8 cellular contexts compared by ENCODE assay signal in the genomic region with DNA sequence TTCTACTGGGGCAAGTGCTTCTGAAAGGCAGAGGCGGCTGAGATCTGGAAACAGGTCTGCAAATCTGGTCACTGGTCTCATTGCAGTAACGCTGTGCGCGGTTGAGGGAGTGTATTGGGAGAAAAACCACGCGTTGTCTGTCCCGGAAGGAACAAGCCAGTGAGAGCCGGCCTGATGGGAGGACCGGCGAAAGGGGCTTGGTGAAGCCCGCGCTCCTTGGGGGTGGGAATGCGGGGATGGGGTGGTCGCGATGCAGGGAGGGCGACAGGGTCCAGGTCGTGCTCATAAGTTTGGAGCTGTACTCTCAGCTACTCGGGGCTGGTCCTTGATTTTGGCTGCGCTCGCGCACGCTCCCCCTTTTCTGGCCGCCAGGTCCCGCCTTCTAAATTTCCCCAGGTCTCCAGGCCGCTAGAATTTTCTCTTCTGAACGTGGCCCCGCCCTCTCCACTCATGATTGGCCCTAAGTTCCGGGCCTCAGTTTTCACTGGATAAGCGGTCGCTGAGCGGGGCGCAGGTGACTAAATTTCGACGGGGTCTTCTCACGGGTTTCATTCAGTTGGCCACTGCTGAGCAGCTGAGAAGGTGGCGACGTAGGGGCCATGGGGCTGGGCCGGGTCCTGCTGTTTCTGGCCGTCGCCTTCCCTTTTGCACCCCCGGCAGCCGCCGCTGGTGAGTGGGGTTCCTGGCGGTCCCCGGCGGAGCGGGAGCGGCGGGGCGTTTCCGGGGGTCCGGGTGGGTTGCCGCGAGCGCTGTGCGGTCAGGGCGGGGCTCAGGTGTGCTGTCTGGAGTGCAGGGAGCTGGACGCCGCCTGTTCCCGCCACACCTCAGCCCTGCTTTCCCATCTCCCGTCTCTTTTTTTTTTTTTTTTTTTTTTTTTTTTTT. TPM values are rescaled to one million over a fixed set of nuclear protein-coding genes. Genes with fewer than 3 reads are reported as not detected.
DNase-seq lines count a peak whose midpoint lies in the region; ATAC-seq, FAIRE-seq and TF ChIP-seq lines count a peak whose summit lies in the region.

A gene (plus strand): TSS at position 551 of the 882 bp plus-strand sequence. CDS start 49 bp downstream, at position 600.

- H3K27ac Mint-ChIP-seq in CD8-positive, alpha-beta memory T cell = peak within 1 kb of the TSS; percentile 76 to 95 (median 94)
- peak within 1 kb of the TSS; percentile 4 for H3K27ac Mint-ChIP-seq in astrocyte (ENCODE audit: unreplicated experiment)

- peak within 1 kb of the TSS; percentile 95 for H3K4me2 ChIP-seq in astrocyte (ENCODE audit: low read length)
- peak within 1 kb of the TSS; percentile 98 for H3K4me2 ChIP-seq in hepatocyte

- H3K79me2 ChIP-seq in astrocyte (ENCODE audit: insufficient read depth, low read length) = peaks cover 31% of the 10 kb centered on the region
- H3K79me2 ChIP-seq in hepatocyte = no peaks in the 10 kb centered on the region

- CTCF ChIA-PET in CD8-positive, alpha-beta memory T cell (lab: Charles Lee) = interaction anchor here (1.0 to 2.5 kb wide), 4 partner anchors 44 to 101 kb away, joined by 3 to 10 read pairs (median 6); a partner anchor contains a TSS

- H3K36me3 Mint-ChIP-seq in CD8-positive, alpha-beta memory T cell = peaks cover 0 to 10% (median 0%) of the 10 kb centered on the region in 3 donors
- peaks cover 4% of the 10 kb centered on the region for H3K36me3 Mint-ChIP-seq in astrocyte (ENCODE audit: low read depth, unreplicated experiment)

- peaks cover 20% of the 10 kb centered on the region for H4K20me1 ChIP-seq in astrocyte (ENCODE audit: insufficient read depth, low read length)
- no peaks in the 10 kb centered on the region for H4K20me1 ChIP-seq in hepatocyte (ENCODE audit: insufficient read depth, poor library complexity, severe bottlenecking)

- no peaks in the 10 kb centered on the region for H3K9me3 ChIP-seq in CD8-positive, alpha-beta memory T cell (ENCODE audit: low read length)
- H3K9me3 ChIP-seq in KOPT-K1 (ENCODE audit: insufficient read depth, low read length, poor library complexity, severe bottlenecking) (no peaks in the 10 kb centered on the region), astrocyte (ENCODE audit: insufficient read depth, low read depth, low read length) (no peaks in the 10 kb centered on the region), hepatocyte (ENCODE audit: low read depth) (no peaks in the 10 kb centered on the region)

- peak within 1 kb of the TSS; percentile 70 for H3K27ac ChIP-seq in CD8-positive, alpha-beta memory T cell (ENCODE audit: low read depth, low read length)
- H3K27ac ChIP-seq in KOPT-K1 (ENCODE audit: low read depth, low read length, poor library complexity, severe bottlenecking) = peak within 1 kb of the TSS; percentile 47
- no peak within 1 kb of the TSS for H3K27ac ChIP-seq in astrocyte (ENCODE audit: low read depth, low read length)
- H3K27ac ChIP-seq in hepatocyte = no peak within 1 kb of the TSS

- H3K27me3 Mint-ChIP-seq in CD8-positive, alpha-beta memory T cell = no peaks in the 10 kb centered on the region
- H3K27me3 Mint-ChIP-seq in astrocyte (ENCODE audit: low read depth, unreplicated experiment) = peaks cover 19% of the 10 kb centered on the region

- H3K4me1 Mint-ChIP-seq in CD8-positive, alpha-beta memory T cell = peaks cover 68 to 83% (median 80%) of the 10 kb centered on the region in 3 donors
- peaks cover 10% of the 10 kb centered on the region for H3K4me1 Mint-ChIP-seq in astrocyte (ENCODE audit: low read depth, unreplicated experiment)

- H3K4me3 ChIP-seq in CD8-positive, alpha-beta memory T cell (ENCODE audit: low read length) = peak within 1 kb of the TSS; percentile 84
- H3K4me3 ChIP-seq in astrocyte (ENCODE audit: insufficient read depth, low read depth, low read length) = peak within 1 kb of the TSS; percentile 68
- peak within 1 kb of the TSS; percentile 32 for H3K4me3 ChIP-seq in hepatocyte

- TF ChIP-seq CTCF in astrocyte (IDR thresholded peaks at IDR 0.05; ENCODE audit: insufficient read depth, low read depth, low read length) (no peak), hepatocyte (IDR thresholded peaks at IDR 0.05; ENCODE audit: poor library complexity) (no peak)

- no peak for FAIRE-seq in astrocyte (lab: Jason Lieb, UNC)

- peak within 1 kb of the TSS; percentile 88 to 96 (median 93) for H3K4me3 Mint-ChIP-seq in CD8-positive, alpha-beta memory T cell
- peak within 1 kb of the TSS; percentile 82 for H3K4me3 Mint-ChIP-seq in astrocyte (ENCODE audit: unreplicated experiment)

- ATAC-seq in GM21367 (IDR thresholded peaks at IDR 0.05; ENCODE audit: unreplicated experiment) = peak; percentile 28
- ATAC-seq in sciatic nerve = peak; percentile 64
- ATAC-seq in HG03469 (IDR thresholded peaks at IDR 0.05; ENCODE audit: unreplicated experiment) = no peak

- peak within 1 kb of the TSS; percentile 80 for H2AFZ ChIP-seq in astrocyte (ENCODE audit: low read depth, low read length)
- H2AFZ ChIP-seq in hepatocyte = peak within 1 kb of the TSS; percentile 93

- no peaks in the 10 kb centered on the region for H3K36me3 ChIP-seq in CD8-positive, alpha-beta memory T cell (ENCODE audit: insufficient read depth, low read length)
- H3K36me3 ChIP-seq in KOPT-K1 (ENCODE audit: insufficient read depth, low read length) (0 out of 2 replicates have a peak, but pooled peaks cover 6% of the 10 kb centered on the region), astrocyte (ENCODE audit: insufficient read depth, low read length) (no peaks in the 10 kb centered on the region), hepatocyte (replicated peaks; ENCODE audit: insufficient read depth, low read depth) (no peaks in the 10 kb centered on the region)

- 2% methylated on average over 49 of the region's 61 CpGs for WGBS in hepatocyte (ENCODE audit: low lambda C conversion rate, missing lambda C conversion rate)

- H3K9me3 Mint-ChIP-seq in CD8-positive, alpha-beta memory T cell = peaks cover 0 to 2% (median 0%) of the 10 kb centered on the region in 5 donors
- no peaks in the 10 kb centered on the region for H3K9me3 Mint-ChIP-seq in astrocyte (ENCODE audit: unreplicated experiment)

- peak within 1 kb of the TSS; percentile 73 for H3K9ac ChIP-seq in astrocyte (ENCODE audit: low read length)

- peaks cover 27% of the 10 kb centered on the region for H3K4me1 ChIP-seq in CD8-positive, alpha-beta memory T cell (ENCODE audit: insufficient read depth, low read length)
- H3K4me1 ChIP-seq in astrocyte (ENCODE audit: insufficient read depth, low read length) = peaks cover 15% of the 10 kb centered on the region
- no peaks in the 10 kb centered on the region for H3K4me1 ChIP-seq in hepatocyte (ENCODE audit: insufficient read depth)

- DNase-seq in CD8-positive, alpha-beta memory T cell = peak; percentile 78 to 89 (median 84)
- peak; percentile 69 for DNase-seq in astrocyte (ENCODE audit: low read depth)
- peak; percentile 73 for DNase-seq in hepatocyte (ENCODE audit: low spot score)
- DNase-seq in sciatic nerve (ENCODE audit: low spot score) = peak; percentile 81

- intact Hi-C loops in T-helper 2 cell treated with Interferon-gamma antibody and Interleukin-4, amounts not matched to agents 100 ng/mL and 5 ng/mL, for 36 hours (cut with micrococcal nuclease) = loop anchor here (5.0 to 10.0 kb wide), 2 partner anchors 337 to 1469 kb away; a partner anchor contains a TSS
- intact Hi-C loops in sciatic nerve (cut with DNase I) = no loop called here

- no peaks in the 10 kb centered on the region for H3K9me2 ChIP-seq in hepatocyte (replicated peaks; ENCODE audit: insufficient read depth)

- no peaks in the 10 kb centered on the region for H3K27me3 ChIP-seq in CD8-positive, alpha-beta memory T cell (ENCODE audit: insufficient read depth, low read length, poor library complexity, severe bottlenecking)
- H3K27me3 ChIP-seq in astrocyte (ENCODE audit: insufficient read depth, low read length) (no peaks in the 10 kb centered on the region), hepatocyte (peaks cover 60% of the 10 kb centered on the region)

- POLR2A ChIA-PET in CD8-positive, alpha-beta memory T cell (lab: Charles Lee) = interaction anchor here (0.6 to 2.9 kb wide), 4 partner anchors 41 to 51 kb away, joined by 3 to 18 read pairs (median 6); a partner anchor contains a TSS

RNA-seq across cellular contexts. Expression of the gene that starts here (rescaled TPM):
- total RNA-seq in CD8-positive, alpha-beta memory T cell = 10 to 100 TPM; 21.9 to 22.3 TPM
- 12.0 TPM for polyA plus RNA-seq in CD8-positive, alpha-beta memory T cell
- 51.2 and 54.9 TPM in 2 replicates for total RNA-seq in T-helper 2 cell treated with Interferon-gamma antibody and Interleukin-4, amounts not matched to agents 100 ng/mL and 5 ng/mL, for 36 hours
- total RNA-seq in astrocyte (4.1 and 5.8 TPM in 2 replicates), hepatocyte (0.40 and 0.67 TPM in 2 replicates), sciatic nerve (2.9 TPM)
- polyA plus RNA-seq in hepatocyte = 0.11 and 0.44 TPM in 2 replicates

Comparison
In these comparisons a context has a peak if more than half of its experiments do, and no peak if none do; other contexts are left out.
1. Peak in DNase-seq, H3K4me3 ChIP-seq and H3K4me2 ChIP-seq in hepatocyte; RNA of the gene not detected or under 1 TPM.
2. H3K27ac ChIP-seq: peak in CD8-positive, alpha-beta memory T cell (single experiment) and KOPT-K1 (single experiment); none in astrocyte (single experiment) and hepatocyte (single experiment).
3. H3K4me3 ChIP-seq: peak in every context shown above with its lines; median percentile 84 in CD8-positive, alpha-beta memory T cell; 68 in astrocyte; 32 in hepatocyte.
4. Peak in every context shown above with its lines, with median percentiles within 50 percentile points of each other: DNase-seq.